Comparison of ENCODE assay signal across 21 cellular contexts in the genomic region with DNA sequence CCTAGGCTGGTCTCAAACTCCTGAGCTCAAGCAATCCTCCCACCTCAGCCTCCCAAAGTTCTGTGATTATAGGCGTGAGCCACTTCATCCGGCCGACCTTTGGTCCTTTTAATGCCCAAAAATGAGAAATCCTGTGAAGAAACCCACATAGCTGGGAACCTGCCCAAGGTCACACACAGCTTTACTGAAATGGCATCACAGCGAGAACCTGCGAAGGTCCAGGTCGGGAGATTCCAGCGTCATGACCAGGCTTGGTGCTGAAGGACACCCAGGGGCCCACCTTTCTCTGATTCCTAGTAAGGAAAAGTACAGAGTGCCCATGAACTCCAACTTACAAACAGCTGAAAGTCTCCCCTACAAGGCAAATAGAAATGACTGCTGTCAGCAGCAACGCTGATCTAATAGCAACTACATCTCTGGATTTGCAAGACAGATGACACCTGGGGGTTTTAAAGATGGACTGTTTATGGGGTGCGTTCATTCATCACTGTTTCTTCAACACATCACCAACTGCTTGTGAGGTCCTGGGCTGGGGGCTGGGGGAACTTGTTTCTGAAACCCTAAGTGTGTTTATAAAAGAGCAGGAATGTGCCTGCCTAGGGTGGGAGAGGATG. TPM values are rescaled to one million over a fixed set of nuclear protein-coding genes. Genes with fewer than 3 reads are reported as not detected.
"Had no signal": no experiment of that assay in that cellular context is flagged by ENCODE, and none has a peak within 500 bp of the region (broad histone marks: within the 10 kb centered on the region; RNA-seq: fewer than 3 reads in every experiment).

No MANE protein-coding gene starts in this region.

- H3K27ac ChIP-seq: dorsolateral prefrontal cortex, lower lobe of right lung, ovary, psoas muscle, sigmoid colon, thyroid gland had no signal

- H3K36me3 ChIP-seq: lower lobe of right lung, ovary, sigmoid colon, thyroid gland had no signal

- H3K9me3 Mint-ChIP-seq: immature natural killer cell; natural killer cell; stimulated activated naive B cell treated with anti-CD40 and anti-IgM and Interleukin-4, amounts not matched to agents 10 μg/mL and 1 μg/mL and 100 μg/mL, for 72 hours; stimulated activated naive CD8-positive, alpha-beta T cell treated with anti-CD3 and anti-CD28 coated beads, Interleukin-15, Interleukin-2, amounts not matched to agents 100 ng/mL and 50 ng/mL, for 24 hours had no signal

- H3K27me3 ChIP-seq: ovary, sigmoid colon, thyroid gland had no signal

- FAIRE-seq: colon, frontal cortex had no signal

- ATAC-seq: left ventricle myocardium superior; lower lobe of right lung; natural killer cell; psoas muscle; right cardiac atrium; stimulated activated naive B cell treated with anti-CD40 and anti-IgM and Interleukin-4, amounts not matched to agents 10 μg/mL and 1 μg/mL and 100 μg/mL, for 72 hours had no signal

- H3K27ac Mint-ChIP-seq: immature natural killer cell; natural killer cell; stimulated activated naive B cell treated with anti-CD40 and anti-IgM and Interleukin-4, amounts not matched to agents 10 μg/mL and 1 μg/mL and 100 μg/mL, for 72 hours; stimulated activated naive CD8-positive, alpha-beta T cell treated with anti-CD3 and anti-CD28 coated beads, Interleukin-15, Interleukin-2, amounts not matched to agents 100 ng/mL and 50 ng/mL, for 24 hours; type B pancreatic cell had no signal

- H3K4me1 ChIP-seq: psoas muscle, thyroid gland had no signal

- H3K4me3 ChIP-seq: dorsolateral prefrontal cortex, lower lobe of right lung, ovary, psoas muscle, sigmoid colon, thyroid gland had no signal

- H3K4me3 Mint-ChIP-seq: immature natural killer cell; natural killer cell; stimulated activated naive B cell treated with anti-CD40 and anti-IgM and Interleukin-4, amounts not matched to agents 10 μg/mL and 1 μg/mL and 100 μg/mL, for 72 hours; stimulated activated naive CD8-positive, alpha-beta T cell treated with anti-CD3 and anti-CD28 coated beads, Interleukin-15, Interleukin-2, amounts not matched to agents 100 ng/mL and 50 ng/mL, for 24 hours; type B pancreatic cell had no signal

- H3K4me1 Mint-ChIP-seq: immature natural killer cell; natural killer cell; stimulated activated naive B cell treated with anti-CD40 and anti-IgM and Interleukin-4, amounts not matched to agents 10 μg/mL and 1 μg/mL and 100 μg/mL, for 72 hours had no signal

- DNase-seq: dorsolateral prefrontal cortex; effector CD4-positive, alpha-beta T cell; hypothalamus; immature natural killer cell; islet precursor cell; left ventricle myocardium superior; lower lobe of right lung; natural killer cell; occipital lobe; ovary; right cardiac atrium; sigmoid colon; stimulated activated naive B cell treated with anti-CD40 and anti-IgM and Interleukin-4, amounts not matched to agents 10 μg/mL and 1 μg/mL and 100 μg/mL, for 72 hours; thyroid gland had no signal

- H3K9me3 ChIP-seq: lower lobe of right lung, ovary, psoas muscle, sigmoid colon, thyroid gland had no signal

RNA-seq across cellular contexts. Expression of gene DNAH17, which starts 24.5 kb away (rescaled TPM):
- total RNA-seq: fibroblast of villous mesenchyme, left ventricle myocardium superior had no signal
- polyA plus RNA-seq: neural cell had no signal
